ENCODE assay signal across 8 cellular contexts in the genomic region with DNA sequence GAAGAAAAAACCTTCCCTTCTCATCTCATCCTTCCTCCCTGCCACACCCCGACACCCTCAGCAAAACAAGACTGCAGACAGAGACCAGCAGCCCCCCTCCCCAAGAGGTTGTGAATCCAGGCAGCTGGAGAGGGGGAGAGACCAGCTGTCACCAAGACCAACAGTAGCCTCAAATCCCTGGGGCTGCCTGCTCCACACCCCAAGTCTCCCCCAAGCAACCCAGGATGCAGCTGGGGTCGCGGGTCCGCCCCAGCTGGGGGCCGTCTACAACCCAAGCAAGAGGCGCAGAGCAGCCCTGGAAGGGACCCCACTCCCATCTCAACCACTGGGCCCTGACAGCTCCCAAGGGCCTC. TPM values are rescaled to one million over a fixed set of nuclear protein-coding genes. Genes with fewer than 3 reads are reported as not detected.
DNase-seq lines count a peak whose midpoint lies in the region; ATAC-seq and TF ChIP-seq lines count a peak whose summit lies in the region.

No MANE protein-coding gene starts in this region.

- peak; percentile 9 for TF ChIP-seq POLR2A in NB4 (IDR thresholded peaks at IDR 0.05; ENCODE audit: extremely low read depth, insufficient read length)

- H3K27ac Mint-ChIP-seq in neural crest cell (ENCODE audit: unreplicated experiment), result no peak overlapping the region

- H3K27me3 Mint-ChIP-seq in neural crest cell (ENCODE audit: low read depth), result peaks cover 12% of the 10 kb centered on the region

- intact Hi-C loops in dorsolateral prefrontal cortex (cut with DNase I), result no loop called here

- no peaks in the 10 kb centered on the region for H3K9me3 Mint-ChIP-seq in neural crest cell

- no peak for TF ChIP-seq CTCF in C4-2B (conservative IDR thresholded peaks at IDR 0.05)
- TF ChIP-seq CTCF in NB4 (IDR thresholded peaks at IDR 0.05; ENCODE audit: low read depth, low read length), result no peak
- no peak for TF ChIP-seq CTCF in dorsolateral prefrontal cortex (IDR thresholded peaks at IDR 0.05 in 54 of 56, conservative IDR thresholded peaks at IDR 0.05 in 2 of 56; ENCODE audit: low read depth in 1 of 56, partially characterized antibody in 56 of 56)
- TF ChIP-seq CTCF in neural crest cell (conservative IDR thresholded peaks at IDR 0.05), result no peak

- peak overlapping the region; percentile 69 for H3K4me3 ChIP-seq in NB4 (ENCODE audit: low read depth, low read length)
- peak overlapping the region in 58 of 59 donors; percentile 26 to 70 (median 56) for H3K4me3 ChIP-seq in dorsolateral prefrontal cortex

- H3K27me3 ChIP-seq in dorsolateral prefrontal cortex, result no peaks in the 10 kb centered on the region

- DNase-seq in NB4 (ENCODE audit: low read depth) (peak; percentile 64), dorsolateral prefrontal cortex (no peak), neural crest cell (ENCODE audit: low read depth, low spot score) (no peak), DMS153 treated with DMSO at 0.1 percent for 48 hours (lab: John Stamatoyannopoulos, UW; ENCODE audit: unreplicated experiment) (no peak), CD1c-positive myeloid dendritic cell (ENCODE audit: extremely low spot score) (no peak), foreskin melanocyte (no peak)

- H3K4me1 Mint-ChIP-seq in neural crest cell, result peaks cover 12% of the 10 kb centered on the region

- peak overlapping the region; percentile 15 for H3K4me3 Mint-ChIP-seq in neural crest cell

- no peak for ATAC-seq in GM19351 (IDR thresholded peaks at IDR 0.05; ENCODE audit: unreplicated experiment)

- H3K36me3 Mint-ChIP-seq in neural crest cell (ENCODE audit: low read depth), result no peaks in the 10 kb centered on the region

- H3K27ac ChIP-seq in C4-2B (peak overlapping the region; percentile 51), dorsolateral prefrontal cortex (peak overlapping the region in 58 of 59 donors; percentile 43 to 92 (median 84))

RNA-seq across cellular contexts. Expression of gene KLF16, which starts 7.1 kb away (rescaled TPM):
- total RNA-seq in dorsolateral prefrontal cortex, result 10 to 100 TPM; 18.4 to 58.7 (median 34.5) TPM
- 18.9 and 20.7 TPM in 2 replicates for total RNA-seq in neural crest cell

RNA-seq across cellular contexts. Expression of gene REXO1, which starts 8.0 kb away (rescaled TPM):
- total RNA-seq in dorsolateral prefrontal cortex (10 to 100 TPM; 33.1 to 84.1 (median 54.4) TPM), neural crest cell (40.8 and 45.3 TPM in 2 replicates)

RNA-seq across cellular contexts. Expression of gene ABHD17A, which starts 29.0 kb away (rescaled TPM):
- 100 to 1,000 TPM in 118 of 120 experiments, 10 to 100 TPM in 2; 93.9 to 197 (median 126) TPM for total RNA-seq in dorsolateral prefrontal cortex
- 73.9 and 74.1 TPM in 2 replicates for total RNA-seq in neural crest cell

RNA-seq across cellular contexts. Expression of gene ATP8B3, which starts 44.2 kb away (rescaled TPM):
- total RNA-seq in dorsolateral prefrontal cortex, result 1 to 10 TPM in 31 of 120 experiments, under 1 TPM in 87, not detected in 2; 0.11 to 2.1 (median 0.64) TPM
- total RNA-seq in neural crest cell, result 1.1 and 1.5 TPM in 2 replicates

RNA-seq across cellular contexts. Expression of gene ADAT3, which starts 48.9 kb away (rescaled TPM):
- total RNA-seq in dorsolateral prefrontal cortex, result 10 to 100 TPM in 3 of 120 experiments, 1 to 10 TPM in 117; 2.5 to 11.7 (median 5.9) TPM
- 13.7 and 14.1 TPM in 2 replicates for total RNA-seq in neural crest cell
